ENCODE assay signal across 1 cellular context in genomic region chr14:81303258-81303935, GRCh38.
TF ChIP-seq lines count a peak whose summit lies in the region.

No MANE protein-coding gene starts in this region.

TF ChIP-seq in K562, 482 proteins besides CTCF, POLR2A, EP300 and RAD21 (continued from another document and continues in another):
- TF ChIP-seq MLX (CRISPR knock-in tag; conservative IDR thresholded peaks at IDR 0.05) (no peak), TAL1 (IDR thresholded peaks at IDR 0.05) (no peak), JUND (IDR thresholded peaks at IDR 0.05; ENCODE audit: borderline replicate concordance, low read depth, low read length) (peak; percentile 93), JUND (tag; IDR thresholded peaks at IDR 0.05; ENCODE audit: borderline replicate concordance, low read depth, low read length) (peak; percentile 92), TAF15 (IDR thresholded peaks at IDR 0.05; ENCODE audit: low read depth, low read length) (no peak), HSF4 (CRISPR knock-in tag; IDR thresholded peaks at IDR 0.05; ENCODE audit: borderline replicate concordance) (no peak), HNRNPUL1 (IDR thresholded peaks at IDR 0.05; ENCODE audit: low read length) (no peak), ILF3 (IDR thresholded peaks at IDR 0.05; ENCODE audit: borderline replicate concordance) (no peak), TRIM28 (IDR thresholded peaks at IDR 0.05) (no peak), PML (IDR thresholded peaks at IDR 0.05; ENCODE audit: low read length) (no peak), CBX2 (IDR thresholded peaks at IDR 0.05; ENCODE audit: insufficient read depth, low read length, poor library complexity, severe bottlenecking) (no peak), ZNF589 (CRISPR knock-in tag; IDR thresholded peaks at IDR 0.05; ENCODE audit: low read depth) (no peak), YBX1 (IDR thresholded peaks at IDR 0.05) (no peak), RBM22 (IDR thresholded peaks at IDR 0.05; ENCODE audit: low read depth, low read length, poor library complexity, severe bottlenecking) (no peak), ZNF551 (CRISPR knock-in tag; IDR thresholded peaks at IDR 0.05) (no peak), SMARCA4 (IDR thresholded peaks at IDR 0.05) (peak; percentile 73), FOXK2 (conservative IDR thresholded peaks at IDR 0.05 in 1 of 2, IDR thresholded peaks at IDR 0.05 in 1 of 2; ENCODE audit: low read depth in 2 of 2) (peak in 1 of 2 experiments; percentile 45; a peak in 2 of 4 replicates), TBP (optimal IDR thresholded peaks at IDR 0.05; ENCODE audit: low read depth, low read length) (no peak), ZNF699 (CRISPR knock-in tag; IDR thresholded peaks at IDR 0.05; ENCODE audit: insufficient replicate concordance) (no peak), SNRNP70 (optimal IDR thresholded peaks at IDR 0.05; ENCODE audit: low read depth, low read length) (no peak), ZEB2 (IDR thresholded peaks at IDR 0.05) (peak; percentile 89), U2AF2 (optimal IDR thresholded peaks at IDR 0.05; ENCODE audit: low read depth, low read length) (no peak), FOXP4 (CRISPR knock-in tag; IDR thresholded peaks at IDR 0.05; ENCODE audit: borderline replicate concordance) (no peak), NR2C2 (CRISPR knock-in tag; IDR thresholded peaks at IDR 0.05) (0 out of 2 replicates have a peak, but pooled peaks have one; percentile 25), NR2C2 (tag; IDR thresholded peaks at IDR 0.05) (peak; percentile 87), TFAP4 (CRISPR knock-in tag; IDR thresholded peaks at IDR 0.05; ENCODE audit: borderline replicate concordance) (no peak), KDM2B (CRISPR knock-in tag; IDR thresholded peaks at IDR 0.05) (no peak), ZNF224 (CRISPR knock-in tag; IDR thresholded peaks at IDR 0.05) (no peak), MAFG (tag; conservative IDR thresholded peaks at IDR 0.05) (peak; percentile 50), RUNX1 (IDR thresholded peaks at IDR 0.05; ENCODE audit: low read depth) (no peak), ASH1L (IDR thresholded peaks at IDR 0.05; ENCODE audit: borderline replicate concordance, low read depth, partially characterized antibody) (no peak), ZNF354B (CRISPR knock-in tag; IDR thresholded peaks at IDR 0.05) (no peak), ATF7 (IDR thresholded peaks at IDR 0.05) (peak; percentile 89), RCOR1 (IDR thresholded peaks at IDR 0.05; ENCODE audit: borderline replicate concordance in 1 of 2, low read depth in 2 of 2, low read length in 2 of 2) (peak in 1 of 2 experiments; percentile 66; a peak in 1 of 4 replicates), ZNF398 (CRISPR knock-in tag; IDR thresholded peaks at IDR 0.05) (no peak), ZFP91 (CRISPR knock-in tag; IDR thresholded peaks at IDR 0.05) (no peak), ZNF561 (CRISPR knock-in tag; conservative IDR thresholded peaks at IDR 0.05) (no peak), MAFK (IDR thresholded peaks at IDR 0.05; ENCODE audit: low read length) (peak; percentile 72), SOX6 (IDR thresholded peaks at IDR 0.05) (peak; percentile 77), LARP7 (IDR thresholded peaks at IDR 0.05) (no peak), GTF2F1 (IDR thresholded peaks at IDR 0.05; ENCODE audit: low read depth, low read length) (no peak), ZKSCAN3 (CRISPR knock-in tag; IDR thresholded peaks at IDR 0.05) (no peak), ZC3H4 (CRISPR knock-in tag; IDR thresholded peaks at IDR 0.05; ENCODE audit: borderline replicate concordance) (no peak), ZNF696 (CRISPR knock-in tag; conservative IDR thresholded peaks at IDR 0.05) (no peak)
- TF ChIP-seq, protein P1, sequence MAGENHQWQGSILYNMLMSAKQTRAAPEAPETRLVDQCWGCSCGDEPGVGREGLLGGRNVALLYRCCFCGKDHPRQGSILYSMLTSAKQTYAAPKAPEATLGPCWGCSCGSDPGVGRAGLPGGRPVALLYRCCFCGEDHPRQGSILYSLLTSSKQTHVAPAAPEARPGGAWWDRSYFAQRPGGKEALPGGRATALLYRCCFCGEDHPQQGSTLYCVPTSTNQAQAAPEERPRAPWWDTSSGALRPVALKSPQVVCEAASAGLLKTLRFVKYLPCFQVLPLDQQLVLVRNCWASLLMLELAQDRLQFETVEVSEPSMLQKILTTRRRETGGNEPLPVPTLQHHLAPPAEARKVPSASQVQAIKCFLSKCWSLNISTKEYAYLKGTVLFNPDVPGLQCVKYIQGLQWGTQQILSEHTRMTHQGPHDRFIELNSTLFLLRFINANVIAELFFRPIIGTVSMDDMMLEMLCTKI (IDR thresholded peaks at IDR 0.05; ENCODE audit: partially characterized antibody): no peak
- TF ChIP-seq, protein P2, sequence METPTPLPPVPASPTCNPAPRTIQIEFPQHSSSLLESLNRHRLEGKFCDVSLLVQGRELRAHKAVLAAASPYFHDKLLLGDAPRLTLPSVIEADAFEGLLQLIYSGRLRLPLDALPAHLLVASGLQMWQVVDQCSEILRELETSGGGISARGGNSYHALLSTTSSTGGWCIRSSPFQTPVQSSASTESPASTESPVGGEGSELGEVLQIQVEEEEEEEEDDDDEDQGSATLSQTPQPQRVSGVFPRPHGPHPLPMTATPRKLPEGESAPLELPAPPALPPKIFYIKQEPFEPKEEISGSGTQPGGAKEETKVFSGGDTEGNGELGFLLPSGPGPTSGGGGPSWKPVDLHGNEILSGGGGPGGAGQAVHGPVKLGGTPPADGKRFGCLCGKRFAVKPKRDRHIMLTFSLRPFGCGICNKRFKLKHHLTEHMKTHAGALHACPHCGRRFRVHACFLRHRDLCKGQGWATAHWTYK (CRISPR knock-in tag; IDR thresholded peaks at IDR 0.05): no peak
- TF ChIP-seq, protein P3, sequence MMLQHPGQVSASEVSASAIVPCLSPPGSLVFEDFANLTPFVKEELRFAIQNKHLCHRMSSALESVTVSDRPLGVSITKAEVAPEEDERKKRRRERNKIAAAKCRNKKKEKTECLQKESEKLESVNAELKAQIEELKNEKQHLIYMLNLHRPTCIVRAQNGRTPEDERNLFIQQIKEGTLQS (IDR thresholded peaks at IDR 0.05): peak; percentile 95
- TF ChIP-seq, protein P3 (CRISPR knock-in tag; conservative IDR thresholded peaks at IDR 0.05): no peak
- TF ChIP-seq, protein P4, sequence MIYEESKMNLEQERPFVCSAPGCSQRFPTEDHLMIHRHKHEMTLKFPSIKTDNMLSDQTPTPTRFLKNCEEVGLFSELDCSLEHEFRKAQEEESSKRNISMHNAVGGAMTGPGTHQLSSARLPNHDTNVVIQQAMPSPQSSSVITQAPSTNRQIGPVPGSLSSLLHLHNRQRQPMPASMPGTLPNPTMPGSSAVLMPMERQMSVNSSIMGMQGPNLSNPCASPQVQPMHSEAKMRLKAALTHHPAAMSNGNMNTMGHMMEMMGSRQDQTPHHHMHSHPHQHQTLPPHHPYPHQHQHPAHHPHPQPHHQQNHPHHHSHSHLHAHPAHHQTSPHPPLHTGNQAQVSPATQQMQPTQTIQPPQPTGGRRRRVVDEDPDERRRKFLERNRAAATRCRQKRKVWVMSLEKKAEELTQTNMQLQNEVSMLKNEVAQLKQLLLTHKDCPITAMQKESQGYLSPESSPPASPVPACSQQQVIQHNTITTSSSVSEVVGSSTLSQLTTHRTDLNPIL (CRISPR knock-in tag; IDR thresholded peaks at IDR 0.05): no peak
- TF ChIP-seq, protein P5, sequence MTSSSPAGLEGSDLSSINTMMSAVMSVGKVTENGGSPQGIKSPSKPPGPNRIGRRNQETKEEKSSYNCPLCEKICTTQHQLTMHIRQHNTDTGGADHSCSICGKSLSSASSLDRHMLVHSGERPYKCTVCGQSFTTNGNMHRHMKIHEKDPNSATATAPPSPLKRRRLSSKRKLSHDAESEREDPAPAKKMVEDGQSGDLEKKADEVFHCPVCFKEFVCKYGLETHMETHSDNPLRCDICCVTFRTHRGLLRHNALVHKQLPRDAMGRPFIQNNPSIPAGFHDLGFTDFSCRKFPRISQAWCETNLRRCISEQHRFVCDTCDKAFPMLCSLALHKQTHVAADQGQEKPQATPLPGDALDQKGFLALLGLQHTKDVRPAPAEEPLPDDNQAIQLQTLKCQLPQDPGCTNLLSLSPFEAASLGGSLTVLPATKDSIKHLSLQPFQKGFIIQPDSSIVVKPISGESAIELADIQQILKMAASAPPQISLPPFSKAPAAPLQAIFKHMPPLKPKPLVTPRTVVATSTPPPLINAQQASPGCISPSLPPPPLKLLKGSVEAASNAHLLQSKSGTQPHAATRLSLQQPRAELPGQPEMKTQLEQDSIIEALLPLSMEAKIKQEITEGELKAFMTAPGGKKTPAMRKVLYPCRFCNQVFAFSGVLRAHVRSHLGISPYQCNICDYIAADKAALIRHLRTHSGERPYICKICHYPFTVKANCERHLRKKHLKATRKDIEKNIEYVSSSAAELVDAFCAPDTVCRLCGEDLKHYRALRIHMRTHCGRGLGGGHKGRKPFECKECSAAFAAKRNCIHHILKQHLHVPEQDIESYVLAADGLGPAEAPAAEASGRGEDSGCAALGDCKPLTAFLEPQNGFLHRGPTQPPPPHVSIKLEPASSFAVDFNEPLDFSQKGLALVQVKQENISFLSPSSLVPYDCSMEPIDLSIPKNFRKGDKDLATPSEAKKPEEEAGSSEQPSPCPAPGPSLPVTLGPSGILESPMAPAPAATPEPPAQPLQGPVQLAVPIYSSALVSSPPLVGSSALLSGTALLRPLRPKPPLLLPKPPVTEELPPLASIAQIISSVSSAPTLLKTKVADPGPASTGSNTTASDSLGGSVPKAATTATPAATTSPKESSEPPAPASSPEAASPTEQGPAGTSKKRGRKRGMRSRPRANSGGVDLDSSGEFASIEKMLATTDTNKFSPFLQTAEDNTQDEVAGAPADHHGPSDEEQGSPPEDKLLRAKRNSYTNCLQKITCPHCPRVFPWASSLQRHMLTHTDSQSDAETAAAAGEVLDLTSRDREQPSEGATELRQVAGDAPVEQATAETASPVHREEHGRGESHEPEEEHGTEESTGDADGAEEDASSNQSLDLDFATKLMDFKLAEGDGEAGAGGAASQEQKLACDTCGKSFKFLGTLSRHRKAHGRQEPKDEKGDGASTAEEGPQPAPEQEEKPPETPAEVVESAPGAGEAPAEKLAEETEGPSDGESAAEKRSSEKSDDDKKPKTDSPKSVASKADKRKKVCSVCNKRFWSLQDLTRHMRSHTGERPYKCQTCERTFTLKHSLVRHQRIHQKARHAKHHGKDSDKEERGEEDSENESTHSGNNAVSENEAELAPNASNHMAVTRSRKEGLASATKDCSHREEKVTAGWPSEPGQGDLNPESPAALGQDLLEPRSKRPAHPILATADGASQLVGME (CRISPR knock-in tag; IDR thresholded peaks at IDR 0.05): no peak
